ENCODE assay signal across 36 cellular contexts in the genomic region with DNA sequence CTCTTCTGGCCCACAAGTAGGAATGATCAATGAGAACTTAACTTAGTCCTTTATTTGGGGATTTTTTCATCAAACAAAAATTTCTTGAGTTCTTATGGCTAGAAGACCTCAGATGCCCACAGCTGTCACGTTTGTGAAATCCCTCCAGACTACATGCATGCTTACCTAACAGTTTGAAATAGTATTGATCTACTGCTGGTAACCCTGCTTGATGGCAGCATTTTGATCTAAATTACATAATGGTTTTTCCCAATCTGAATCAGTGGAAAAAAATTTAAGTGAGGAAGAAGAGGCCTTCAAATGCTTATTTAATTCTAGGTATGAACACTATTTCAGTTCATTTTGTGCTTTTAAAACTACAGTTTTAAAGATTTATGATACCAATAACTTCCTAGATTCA. TPM values are rescaled to one million over a fixed set of nuclear protein-coding genes. Genes with fewer than 3 reads are reported as not detected.
"Had no signal": no experiment of that assay in that cellular context is flagged by ENCODE, and none has a peak within 500 bp of the region (broad histone marks: within the 10 kb centered on the region; RNA-seq: fewer than 3 reads in every experiment).

No MANE protein-coding gene starts in this region.

- H3K4me1 ChIP-seq: ascending aorta, body of pancreas, breast epithelium had no signal

- H3K4me3 ChIP-seq: ascending aorta, body of pancreas, breast epithelium had no signal

- H3K27ac ChIP-seq: ascending aorta, body of pancreas, breast epithelium, KMS-11, WERI-Rb-1 had no signal

- H3K9ac ChIP-seq: KMS-11 had no signal

- H3K4me2 ChIP-seq: KMS-11 had no signal

- H3K36me3 ChIP-seq: ascending aorta, breast epithelium, WERI-Rb-1 had no signal

- DNase-seq: activated CD4-positive, alpha-beta memory T cell treated with anti-CD3 and anti-CD28 coated beads, Interleukin-2, amount 10 ng/mL, durations not matched to agents 7 days and 5 days; activated CD4-positive, alpha-beta T cell treated with anti-CD3 and anti-CD28 coated beads for 1 hour; activated CD4-positive, alpha-beta T cell treated with anti-CD3 and anti-CD28 coated beads for 48 hours; activated CD4-positive, CD25-positive, alpha-beta regulatory T cell; activated CD8-positive, alpha-beta memory T cell treated with anti-CD3 and anti-CD28 coated beads for 24 hours; activated CD8-positive, alpha-beta memory T cell treated with anti-CD3 and anti-CD28 coated beads, Interleukin-2, amount 10 ng/mL, durations not matched to agents 7 days and 5 days; activated CD8-positive, alpha-beta memory T cell treated with anti-CD3 and anti-CD28 coated beads, Interleukin-2, amount 50 U/mL, for 48 hours; activated effector memory CD4-positive, alpha-beta T cell treated with Interleukin-2 at 50 U/mL for 16 hours; activated naive CD4-positive, alpha-beta T cell treated with Interleukin-2 at 50 U/mL for 16 hours; activated naive CD8-positive, alpha-beta T cell treated with anti-CD3 and anti-CD28 coated beads for 36 hours; activated T-cell treated with anti-CD3 and anti-CD28 coated beads, Interleukin-2, amount 50 U/mL, for 48 hours; amygdala; body of pancreas; MM.1S; NCI-H1092 treated with DMSO at 0.1 percent for 48 hours; NCI-H1417; NCI-H146; NCI-H187; NCI-H2029 treated with DMSO at 0.1 percent for 48 hours; NCI-H2107; NCI-H2171; NCI-H510A; NCI-H748 treated with DMSO at 0.1 percent for 48 hours; NK-92 treated with Interleukin-12 subunit alpha and Interleukin-12 subunit beta, amount 100 ng/mL, for 24 hours; OCI-M1; Right ventricle myocardium superior; SW 1271; T-helper 1 cell; T-helper 2 cell; T-helper 9 cell; WERI-Rb-1 had no signal

- H3K9me3 ChIP-seq: ascending aorta, body of pancreas, breast epithelium had no signal

- H3K27me3 ChIP-seq: ascending aorta, body of pancreas, breast epithelium had no signal

- ATAC-seq: activated CD8-positive, alpha-beta memory T cell treated with anti-CD3 and anti-CD28 coated beads, Interleukin-2, amount 10 ng/mL, durations not matched to agents 7 days and 5 days; body of pancreas had no signal

RNA-seq across cellular contexts. Expression of a gene that starts 13.9 kb away (rescaled TPM):
- total RNA-seq: ascending aorta, cardiac septum, LHCN-M2, Right ventricle myocardium superior had no signal

RNA-seq across cellular contexts. Expression of a gene that starts 54.2 kb away (rescaled TPM):
- total RNA-seq: activated CD4-positive, alpha-beta memory T cell treated with anti-CD3 and anti-CD28 coated beads, Interleukin-2, amount 10 ng/mL, durations not matched to agents 7 days and 5 days; activated CD8-positive, alpha-beta memory T cell treated with anti-CD3 and anti-CD28 coated beads, Interleukin-2, amount 10 ng/mL, durations not matched to agents 7 days and 5 days; activated naive CD8-positive, alpha-beta T cell treated with anti-CD3 and anti-CD28 coated beads for 36 hours had no signal
